ENCODE assay signal across 24 cellular contexts in genomic region chr5:133118741-133119140, GRCh38.
"Had no signal": no experiment of that assay in that cellular context is flagged by ENCODE, and none has a peak within 500 bp of the region (broad histone marks: within the 10 kb centered on the region; RNA-seq: fewer than 3 reads in every experiment).

No MANE protein-coding gene starts in this region.

- FAIRE-seq: colon, endothelial cell of umbilical vein had no signal

- ATAC-seq: body of pancreas; effector memory CD8-positive, alpha-beta T cell; heart left ventricle; left cardiac atrium; sciatic nerve; T-cell; WTC11 had no signal

- H3K27me3 ChIP-seq: body of pancreas, esophagus muscularis mucosa, heart left ventricle, upper lobe of left lung had no signal

- H3K27ac Mint-ChIP-seq: activated naive CD4-positive, alpha-beta T cell treated with anti-CD3 and anti-CD28 coated beads, Interleukin-2, amount 50 U/mL, for 24 hours; effector memory CD8-positive, alpha-beta T cell; memory B cell; T-cell; T-helper 2 cell treated with Interferon-gamma antibody and Interleukin-4, amounts not matched to agents 5 μg/mL and 100 μg/mL, for 36 hours; WTC11 had no signal

- H3K4me3 ChIP-seq: body of pancreas, esophagus muscularis mucosa, heart left ventricle, smooth muscle cell, thoracic aorta, upper lobe of left lung had no signal

- H3K27ac ChIP-seq: body of pancreas, esophagus muscularis mucosa, heart left ventricle, parathyroid adenoma, thoracic aorta, upper lobe of left lung had no signal

- H3K9me3 ChIP-seq: body of pancreas, esophagus muscularis mucosa, heart left ventricle, thoracic aorta, upper lobe of left lung had no signal

- H3K27me3 Mint-ChIP-seq: activated naive CD4-positive, alpha-beta T cell treated with anti-CD3 and anti-CD28 coated beads, Interleukin-2, amount 50 U/mL, for 24 hours; memory B cell; T-cell had no signal

- H3K36me3 Mint-ChIP-seq: activated naive CD4-positive, alpha-beta T cell treated with anti-CD3 and anti-CD28 coated beads, Interleukin-2, amount 50 U/mL, for 24 hours; memory B cell; T-cell; WTC11 had no signal

- H3K4me1 Mint-ChIP-seq: activated naive CD4-positive, alpha-beta T cell treated with anti-CD3 and anti-CD28 coated beads, Interleukin-2, amount 50 U/mL, for 24 hours; central memory CD8-positive, alpha-beta T cell; WTC11 had no signal

- H3K9me3 Mint-ChIP-seq: activated naive CD4-positive, alpha-beta T cell treated with anti-CD3 and anti-CD28 coated beads, Interleukin-2, amount 50 U/mL, for 24 hours; central memory CD8-positive, alpha-beta T cell; effector memory CD8-positive, alpha-beta T cell; memory B cell; nephron; T-cell; T-helper 2 cell treated with Interferon-gamma antibody and Interleukin-4, amounts not matched to agents 5 μg/mL and 100 μg/mL, for 36 hours; WTC11 had no signal

- H3K36me3 ChIP-seq: esophagus muscularis mucosa, heart left ventricle, thoracic aorta, upper lobe of left lung had no signal

- DNase-seq: activated CD4-positive, alpha-beta T cell treated with anti-CD3 and anti-CD28 coated beads, Interleukin-2, amount 50 U/mL, for 4 hours; activated gamma-delta T cell treated with Interleukin-2 at 50 U/mL for 16 hours; activated T-cell treated with anti-CD3 and anti-CD28 coated beads for 4 hours; body of pancreas; effector memory CD8-positive, alpha-beta T cell; heart left ventricle; left cardiac atrium; stimulated activated CD4-positive, alpha-beta T cell treated with anti-CD3 and anti-CD28 coated beads, Interleukin-2, amount 100 ng/mL, for 48 hours; stimulated activated naive CD4-positive, alpha-beta T cell; T-cell had no signal

- H3K4me3 Mint-ChIP-seq: activated naive CD4-positive, alpha-beta T cell treated with anti-CD3 and anti-CD28 coated beads, Interleukin-2, amount 50 U/mL, for 24 hours; central memory CD8-positive, alpha-beta T cell; effector memory CD8-positive, alpha-beta T cell; memory B cell; T-cell; T-helper 2 cell treated with Interferon-gamma antibody and Interleukin-4, amounts not matched to agents 5 μg/mL and 100 μg/mL, for 36 hours; WTC11 had no signal

- H3K4me1 ChIP-seq: body of pancreas, heart left ventricle, upper lobe of left lung had no signal
